8 cellular contexts compared by ENCODE assay signal in the genomic region with DNA sequence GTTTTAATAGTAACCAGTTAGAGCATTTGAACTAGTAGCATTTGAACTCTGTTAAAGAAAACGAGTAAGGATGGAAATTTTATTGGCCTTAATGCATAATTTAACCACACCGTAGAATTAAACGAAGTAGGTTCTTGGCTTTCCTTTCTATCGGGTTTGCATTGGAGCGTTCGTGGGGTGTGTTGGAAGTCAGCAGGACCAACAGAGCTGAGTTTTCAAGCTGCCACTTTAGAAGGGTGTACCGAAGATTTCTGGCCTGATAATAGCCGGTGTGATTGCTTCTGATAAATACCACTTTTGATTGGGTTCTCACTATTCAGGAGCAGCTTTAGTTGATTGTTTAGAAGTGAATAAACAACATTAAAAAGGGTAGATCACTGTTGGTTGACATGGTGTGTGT. TPM values are rescaled to one million over a fixed set of nuclear protein-coding genes. Genes with fewer than 3 reads are reported as not detected.
A peak's percentile ranks its signal among the peaks of the same experiment; 100 is the strongest.
DNase-seq lines count a peak whose midpoint lies in the region; ATAC-seq and TF ChIP-seq lines count a peak whose summit lies in the region.

No MANE protein-coding gene starts in this region.

- H3K36me3 Mint-ChIP-seq in activated naive CD4-positive, alpha-beta T cell treated with anti-CD3 and anti-CD28 coated beads, Interleukin-2, amount 50 U/mL, for 24 hours, result no peaks in the 10 kb centered on the region

- no peaks in the 10 kb centered on the region for H3K9me3 ChIP-seq in SK-N-SH

- POLR2A ChIA-PET in SK-N-SH (lab: Yijun Ruan, JAX), result no interaction called here

- peak overlapping the region; percentile 93 for H3K4me2 ChIP-seq in SK-N-SH

- H3K4me1 Mint-ChIP-seq in activated naive CD4-positive, alpha-beta T cell treated with anti-CD3 and anti-CD28 coated beads, Interleukin-2, amount 50 U/mL, for 24 hours, result peaks cover 10% of the 10 kb centered on the region

- peak overlapping the region in 1 of 2 experiments; percentile 55; a peak in 2 of 4 replicates for H3K27ac ChIP-seq in SK-N-SH (ENCODE audit: low read depth in 2 of 2, low read length in 1 of 2)

- no peaks in the 10 kb centered on the region for H3K9me2 ChIP-seq in SK-N-SH

- no peaks in the 10 kb centered on the region for H3K9me3 Mint-ChIP-seq in activated naive CD4-positive, alpha-beta T cell treated with anti-CD3 and anti-CD28 coated beads, Interleukin-2, amount 50 U/mL, for 24 hours

- CTCF ChIA-PET in SK-N-SH (lab: Yijun Ruan, JAX), result interaction anchor here (1.2 to 1.3 kb wide), 2 partner anchors 20 to 49 kb away, joined by 5 read pairs; no protein-coding TSS in a partner anchor

- TF ChIP-seq EP300 in SK-N-SH (IDR thresholded peaks at IDR 0.05; ENCODE audit: borderline replicate concordance in 1 of 2, low read depth in 1 of 2, low read length in 1 of 2), result no peak

- peaks cover 0 to 3% of the 10 kb centered on the region in 2 experiments for H3K36me3 ChIP-seq in SK-N-SH (replicated peaks in 1 of 2; ENCODE audit: control insufficient read depth in 1 of 2, insufficient read depth in 2 of 2, low read length in 1 of 2)

- no peak for ATAC-seq in HG02588 (IDR thresholded peaks at IDR 0.05; ENCODE audit: unreplicated experiment)
- ATAC-seq in HG03521 (IDR thresholded peaks at IDR 0.05; ENCODE audit: unreplicated experiment), result no peak

- peak overlapping the region; percentile 95 for H2AFZ ChIP-seq in SK-N-SH (ENCODE audit: low read depth)

- peaks cover 0 to 2% of the 10 kb centered on the region in 2 experiments; a peak in 2 of 4 replicates for H3K4me1 ChIP-seq in SK-N-SH (ENCODE audit: control insufficient read depth in 1 of 2, insufficient read depth in 2 of 2, low read depth in 1 of 2, low read length in 1 of 2)

- peaks cover 3% of the 10 kb centered on the region; the same call in 1 of the 2 replicates for H4K20me1 ChIP-seq in SK-N-SH (ENCODE audit: insufficient read depth)

- peaks cover 58% of the 10 kb centered on the region for H3K79me2 ChIP-seq in SK-N-SH (ENCODE audit: insufficient read depth)

- H3K27me3 ChIP-seq in SK-N-SH (ENCODE audit: insufficient read depth), result no peaks in the 10 kb centered on the region

- no peak for TF ChIP-seq RAD21 in SK-N-SH (IDR thresholded peaks at IDR 0.05; ENCODE audit: low read length)

- H3K27me3 Mint-ChIP-seq in activated naive CD4-positive, alpha-beta T cell treated with anti-CD3 and anti-CD28 coated beads, Interleukin-2, amount 50 U/mL, for 24 hours, result no peaks in the 10 kb centered on the region

- H3K27ac Mint-ChIP-seq in activated naive CD4-positive, alpha-beta T cell treated with anti-CD3 and anti-CD28 coated beads, Interleukin-2, amount 50 U/mL, for 24 hours, result no peak overlapping the region

- TF ChIP-seq CTCF in SK-N-SH (IDR thresholded peaks at IDR 0.05) (no peak), fibroblast of pulmonary artery (IDR thresholded peaks at IDR 0.05; ENCODE audit: low read length, missing control alignments) (no peak)

- WGBS in SK-N-SH (ENCODE audit: low lambda C conversion rate), result 1% methylated on average over 8 of the region's 8 CpGs

- peak overlapping the region; percentile 80 for H3K9ac ChIP-seq in SK-N-SH

- DNase-seq in activated naive CD4-positive, alpha-beta T cell treated with Interleukin-2 at 50 U/mL for 16 hours, result no peak
- peak; percentile 30 for DNase-seq in SK-N-SH
- DNase-seq in fibroblast of pulmonary artery (ENCODE audit: low read depth), result peak; percentile 22
- peak; percentile 21 for DNase-seq in renal cortical epithelial cell (ENCODE audit: low read depth)
- no peak for DNase-seq in NCI-H226

- peak overlapping the region; percentile 88 for H3K4me3 ChIP-seq in SK-N-SH (ENCODE audit: low read depth in 2 of 2, low read length in 1 of 2)
- H3K4me3 ChIP-seq in fibroblast of pulmonary artery (replicated peaks; ENCODE audit: low read depth, low read length), result peak overlapping the region; percentile 91

- H3F3A ChIP-seq in SK-N-SH (replicated peaks; ENCODE audit: insufficient read depth), result no peaks in the 10 kb centered on the region

- H3K4me3 Mint-ChIP-seq in activated naive CD4-positive, alpha-beta T cell treated with anti-CD3 and anti-CD28 coated beads, Interleukin-2, amount 50 U/mL, for 24 hours, result peak overlapping the region; percentile 91

TF ChIP-seq in SK-N-SH, 30 proteins besides CTCF, POLR2A, EP300 and RAD21:
- TF ChIP-seq MXI1 (IDR thresholded peaks at IDR 0.05; ENCODE audit: low read depth, low read length), result no peak
- TF ChIP-seq GATA2 (CRISPR knock-in tag; IDR thresholded peaks at IDR 0.05), result peak; percentile 27; the same call in 1 of the 2 replicates

RNA-seq across cellular contexts. Expression of gene GPSM2, which starts 1.1 kb away (rescaled TPM):
- polyA plus RNA-seq in SK-N-SH (2012; rRNA removed), result 6.2 and 6.7 TPM in 2 replicates
- 8.3 and 9.4 TPM in 2 replicates for polyA plus RNA-seq in SK-N-SH (2012; cell fraction: cytosol; rRNA removed)
- polyA plus RNA-seq in SK-N-SH (2012; cell fraction: nucleus; rRNA removed), result 2.1 and 3.2 TPM in 2 replicates
- total RNA-seq in renal cortical epithelial cell, result 18.6 and 30.9 TPM in 2 replicates

RNA-seq across cellular contexts. Expression of gene AKNAD1, which starts 21.0 kb away (rescaled TPM):
- 0.70 and 0.71 TPM in 2 replicates for polyA plus RNA-seq in SK-N-SH (2012; rRNA removed)
- 0.66 and 0.79 TPM in 2 replicates for polyA plus RNA-seq in SK-N-SH (2012; cell fraction: cytosol; rRNA removed)
- polyA plus RNA-seq in SK-N-SH (2012; cell fraction: nucleus; rRNA removed), result 0.42 and 1.1 TPM in 2 replicates
- not detected in 2 replicates for total RNA-seq in renal cortical epithelial cell

Comparison
In these comparisons a context has a peak if more than half of its experiments do, and no peak if none do; other contexts are left out.
1. DNase-seq: peak in SK-N-SH (single experiment), fibroblast of pulmonary artery (single experiment) and renal cortical epithelial cell (single experiment); none in activated naive CD4-positive, alpha-beta T cell treated with Interleukin-2 at 50 U/mL for 16 hours (single experiment) and NCI-H226 (single experiment).